Comparison of ENCODE assay signal across 11 cellular contexts in genomic region chr9:23820731-23821399, GRCh38. TPM values are rescaled to one million over a fixed set of nuclear protein-coding genes. Genes with fewer than 3 reads are reported as not detected.
DNase-seq lines count a peak whose midpoint lies in the region; ATAC-seq and TF ChIP-seq lines count a peak whose summit lies in the region.
"Had no signal": no experiment of that assay in that cellular context is flagged by ENCODE, and none has a peak within 500 bp of the region (broad histone marks: within the 10 kb centered on the region; RNA-seq: fewer than 3 reads in every experiment).

No MANE protein-coding gene starts in this region.

- peak overlapping the region; percentile 55 to 65 (median 58) for H3K4me3 ChIP-seq in esophagus muscularis mucosa
- H3K4me3 ChIP-seq in parathyroid adenoma (ENCODE audit: low read depth, low read length), result no peak overlapping the region

- H3K9ac ChIP-seq in parathyroid adenoma, result no peak overlapping the region

- peaks cover 29 to 44% (median 42%) of the 10 kb centered on the region in 4 donors for H3K4me1 ChIP-seq in esophagus muscularis mucosa
- H3K4me1 ChIP-seq in parathyroid adenoma, result no peaks in the 10 kb centered on the region

- TF ChIP-seq EP300 in esophagus muscularis mucosa (IDR thresholded peaks at IDR 0.05), result no peak

- no peaks in the 10 kb centered on the region for H3K79me2 ChIP-seq in parathyroid adenoma

- DNase-seq in D341Med (ENCODE audit: low spot score), result peak; percentile 73
- DNase-seq in NCI-H446 treated with DMSO at 0.1 percent for 48 hours (lab: John Stamatoyannopoulos, UW), result peak; percentile 47
- DNase-seq in esophagus muscularis mucosa (ENCODE audit: extremely low spot score), result no peak
- DNase-seq in AG20443 (ENCODE audit: low spot score), result no peak
- DNase-seq in NCI-H2107 treated with DMSO at 0.1 percent for 48 hours (lab: John Stamatoyannopoulos, UW; ENCODE audit: unreplicated experiment), result no peak
- DNase-seq: activated gamma-delta T cell; EL; stimulated activated CD4-positive, alpha-beta T cell treated with anti-CD3 and anti-CD28 coated beads, Interleukin-4, amount 100 ng/mL, for 24 hours had no signal

- ATAC-seq in GM18517 (IDR thresholded peaks at IDR 0.05; ENCODE audit: unreplicated experiment) (no peak), HG02759 (IDR thresholded peaks at IDR 0.05; ENCODE audit: unreplicated experiment) (no peak)

- no peak for TF ChIP-seq POLR2A in esophagus muscularis mucosa (IDR thresholded peaks at IDR 0.05; ENCODE audit: low read depth)

- peak overlapping the region; percentile 56 for H3K4me2 ChIP-seq in parathyroid adenoma (ENCODE audit: low read length)

- no peak overlapping the region for H3K27ac ChIP-seq in esophagus muscularis mucosa (replicated peaks in 1 of 4)
- H3K27ac ChIP-seq in parathyroid adenoma, result no peak overlapping the region

- no peaks in the 10 kb centered on the region for H3K9me3 ChIP-seq in esophagus muscularis mucosa
- no peaks in the 10 kb centered on the region for H3K9me3 ChIP-seq in parathyroid adenoma (ENCODE audit: control insufficient read depth, low read length)

- WGBS in esophagus muscularis mucosa, result 3% methylated on average over 21 of the region's 74 CpGs

- H3K27me3 ChIP-seq in esophagus muscularis mucosa (peaks cover 2 to 75% (median 54%) of the 10 kb centered on the region in 4 donors), parathyroid adenoma (ENCODE audit: control insufficient read depth, insufficient read depth, low read length) (peaks cover 9% of the 10 kb centered on the region)

- TF ChIP-seq CTCF in esophagus muscularis mucosa (IDR thresholded peaks at IDR 0.05) (no peak), parathyroid adenoma (IDR thresholded peaks at IDR 0.05) (no peak)

- no peaks in the 10 kb centered on the region for H3K36me3 ChIP-seq in esophagus muscularis mucosa
- no peaks in the 10 kb centered on the region for H3K36me3 ChIP-seq in parathyroid adenoma (ENCODE audit: control insufficient read depth, insufficient read depth, low read length)

- no peak overlapping the region for H2AFZ ChIP-seq in parathyroid adenoma

- intact Hi-C loops in esophagus muscularis mucosa (cut with DNase I), result no loop called here

RNA-seq across cellular contexts. Expression of gene ELAVL2, which starts 5.2 kb away (rescaled TPM):
- total RNA-seq in esophagus muscularis mucosa, result 1 to 10 TPM in 1 of 4 donors, under 1 TPM in 3; under 0.01 to 1.4 (median 0.84) TPM

Comparison
In these comparisons a context has a peak if more than half of its experiments do, and no peak if none do; other contexts are left out.
1. DNase-seq: peak in D341Med (single experiment) and NCI-H446 treated with DMSO at 0.1 percent for 48 hours (single experiment); none in esophagus muscularis mucosa (single experiment), AG20443 (single experiment) and NCI-H2107 treated with DMSO at 0.1 percent for 48 hours (single experiment).